13 cellular contexts compared by ENCODE assay signal in the genomic region with DNA sequence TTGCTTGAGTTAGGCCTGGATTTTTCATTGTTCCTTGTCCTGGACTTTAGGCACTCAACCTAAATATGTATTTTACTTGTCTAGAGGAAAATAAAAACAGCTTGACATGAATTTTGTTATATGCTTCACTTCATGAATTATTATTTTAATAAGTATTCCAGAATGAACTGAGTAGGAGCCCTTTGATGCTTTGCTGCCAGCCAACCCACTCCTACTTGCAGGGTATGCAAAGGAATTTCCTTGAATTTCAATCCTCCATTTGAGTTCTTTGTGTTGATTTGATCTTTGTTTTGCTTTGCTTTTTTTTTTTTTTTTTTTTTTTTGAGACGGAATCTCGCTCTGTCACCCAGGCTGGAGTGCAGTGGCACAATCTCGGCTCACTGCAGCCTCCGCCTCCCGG. TPM values are rescaled to one million over a fixed set of nuclear protein-coding genes. Genes with fewer than 3 reads are reported as not detected.
DNase-seq lines count a peak whose midpoint lies in the region; ATAC-seq and TF ChIP-seq lines count a peak whose summit lies in the region.
"Had no signal": no experiment of that assay in that cellular context is flagged by ENCODE, and none has a peak within 500 bp of the region (broad histone marks: within the 10 kb centered on the region; RNA-seq: fewer than 3 reads in every experiment).

No MANE protein-coding gene starts in this region.

- no peak for TF ChIP-seq POLR2A in gastrocnemius medialis (IDR thresholded peaks at IDR 0.05)

- no peaks in the 10 kb centered on the region for H3K9me3 Mint-ChIP-seq in CD4-positive, alpha-beta T cell

- intact Hi-C loops in CD4-positive, alpha-beta T cell (cut with DNase I, micrococcal nuclease) = no loop called here
- intact Hi-C loops in dorsolateral prefrontal cortex (cut with DNase I) = no loop called here
- intact Hi-C loops in gastrocnemius medialis (cut with DNase I; ENCODE audit: low total_unique reads) = no loop called here

- H3K4me1 Mint-ChIP-seq in CD4-positive, alpha-beta T cell (ENCODE audit: low read depth) = peaks cover 87% of the 10 kb centered on the region

- H3K27me3 ChIP-seq in CD4-positive, alpha-beta T cell (ENCODE audit: control insufficient read depth, insufficient read depth, low read length) = no peaks in the 10 kb centered on the region
- H3K27me3 ChIP-seq in KMS-11 (ENCODE audit: insufficient read depth, low read depth) (no peaks in the 10 kb centered on the region), dorsolateral prefrontal cortex (no peaks in the 10 kb centered on the region), gastrocnemius medialis (no peaks in the 10 kb centered on the region), HAP-1 (ENCODE audit: low read depth) (no peaks in the 10 kb centered on the region)

- no peaks in the 10 kb centered on the region for H3K36me3 ChIP-seq in KMS-11 (ENCODE audit: insufficient read depth)
- H3K36me3 ChIP-seq in gastrocnemius medialis = no peaks in the 10 kb centered on the region
- no peaks in the 10 kb centered on the region; the same call in 1 of the 2 replicates for H3K36me3 ChIP-seq in HAP-1 (replicated peaks)

- peak overlapping the region; percentile 57 for H3K4me2 ChIP-seq in KMS-11

- peak overlapping the region; percentile 92 for H3K27ac Mint-ChIP-seq in CD4-positive, alpha-beta T cell
- H3K27ac Mint-ChIP-seq: progenitor cell of endocrine pancreas had no signal

- no peaks in the 10 kb centered on the region for H3K9me3 ChIP-seq in CD4-positive, alpha-beta T cell (ENCODE audit: control insufficient read depth, low read length)
- H3K9me3 ChIP-seq in gastrocnemius medialis (no peaks in the 10 kb centered on the region), HAP-1 (no peaks in the 10 kb centered on the region)

- POLR2A ChIA-PET in CD4-positive, alpha-beta T cell (lab: Charles Lee) = interaction anchor here (1.1 to 6.8 kb wide), 2 partner anchors 13 to 43 kb away, joined by 7 to 75 read pairs; a partner anchor contains a TSS

- peaks cover 79% of the 10 kb centered on the region for H3K79me2 ChIP-seq in KMS-11 (ENCODE audit: insufficient read depth, low read depth)

- H3K9ac ChIP-seq in KMS-11 = no peak overlapping the region; the same call in 1 of the 2 replicates

- CTCF ChIA-PET in CD4-positive, alpha-beta T cell (lab: Charles Lee) = interaction anchor here (1.7 kb wide), 1 partner anchor 9 kb away, joined by 5 read pairs; no protein-coding TSS in a partner anchor

- no peak for DNase-seq in CD4-positive, alpha-beta T cell
- DNase-seq in dorsolateral prefrontal cortex (no peak), gastrocnemius medialis (no peak), HAP-1 (ENCODE audit: low spot score in 2 of 2) (no peak), DMS79 (lab: John Stamatoyannopoulos, UW) (no peak), D341Med (ENCODE audit: low spot score) (no peak)
- DNase-seq in effector CD8-positive, alpha-beta T cell (lab: John Stamatoyannopoulos, UW) = no peak
- DNase-seq: Calu3, NCI-H526 had no signal

- H3K27ac ChIP-seq in CD4-positive, alpha-beta T cell (ENCODE audit: low read depth, low read length) = peak overlapping the region; percentile 24
- peak overlapping the region; percentile 78 for H3K27ac ChIP-seq in KMS-11
- peak overlapping the region in 53 of 59 donors; percentile 5 to 99 (median 88) for H3K27ac ChIP-seq in dorsolateral prefrontal cortex
- H3K27ac ChIP-seq in gastrocnemius medialis = peak overlapping the region; percentile 95 to 99 (median 97)
- H3K27ac ChIP-seq: RWPE1 had no signal

- H4K20me1 ChIP-seq in KMS-11 (ENCODE audit: insufficient read depth) = no peaks in the 10 kb centered on the region

- no peaks in the 10 kb centered on the region for H3K27me3 Mint-ChIP-seq in CD4-positive, alpha-beta T cell
- H3K27me3 Mint-ChIP-seq: progenitor cell of endocrine pancreas had no signal

- H3K4me3 ChIP-seq in KMS-11 (IDR thresholded peaks at IDR 0.05; ENCODE audit: insufficient read depth, low read depth, low read length) (no peak overlapping the region), dorsolateral prefrontal cortex (no peak overlapping the region), gastrocnemius medialis (no peak overlapping the region), HAP-1 (no peak overlapping the region)
- H3K4me3 ChIP-seq: lung had no signal

- no peak for TF ChIP-seq CTCF in CD4-positive, alpha-beta T cell (IDR thresholded peaks at IDR 0.05)
- TF ChIP-seq CTCF in KMS-11 (conservative IDR thresholded peaks at IDR 0.05; ENCODE audit: low read depth, low read length) = no peak
- TF ChIP-seq CTCF in dorsolateral prefrontal cortex (IDR thresholded peaks at IDR 0.05 in 54 of 56, conservative IDR thresholded peaks at IDR 0.05 in 2 of 56; ENCODE audit: low read depth in 1 of 56, partially characterized antibody in 56 of 56) = no peak
- no peak for TF ChIP-seq CTCF in gastrocnemius medialis (IDR thresholded peaks at IDR 0.05 in 4 of 5, conservative IDR thresholded peaks at IDR 0.05 in 1 of 5)

- H3K4me1 ChIP-seq in KMS-11 (ENCODE audit: low read depth, poor library complexity, severe bottlenecking) (peaks cover 91% of the 10 kb centered on the region), gastrocnemius medialis (peaks cover 72 to 79% of the 10 kb centered on the region in 2 donors), HAP-1 (peaks cover 7% of the 10 kb centered on the region)

- peak overlapping the region; percentile 7 for H3K4me3 Mint-ChIP-seq in CD4-positive, alpha-beta T cell

- in situ Hi-C loops in gastrocnemius medialis (cut with MboI; ENCODE audit: low sequenced_read_pairs in 4 of 4) (no loop called here), HAP-1 (cut with MboI; ENCODE audit: low sequenced_read_pairs) (no loop called here)

- no peak overlapping the region for H2AFZ ChIP-seq in KMS-11 (ENCODE audit: low read depth)

- no peak for ATAC-seq in CD4-positive, alpha-beta T cell (ENCODE audit: poor library complexity)
- no peak for ATAC-seq in gastrocnemius medialis

- peaks cover 60% of the 10 kb centered on the region for H3K36me3 Mint-ChIP-seq in CD4-positive, alpha-beta T cell (ENCODE audit: low read depth)

RNA-seq across cellular contexts. Expression of a gene that starts 11.6 kb away (rescaled TPM):
- total RNA-seq in CD4-positive, alpha-beta T cell = 10 to 100 TPM; 58.0 to 65.2 TPM
- total RNA-seq in dorsolateral prefrontal cortex (100 to 1,000 TPM in 113 of 120 experiments, 10 to 100 TPM in 7; 51.3 to 182 (median 139) TPM), gastrocnemius medialis (100 to 1,000 TPM; 108 to 181 (median 145) TPM)

RNA-seq across cellular contexts. Expression of a gene that starts 16.1 kb away (rescaled TPM):
- 10 to 100 TPM; 33.4 to 43.9 TPM for total RNA-seq in CD4-positive, alpha-beta T cell
- 10 to 100 TPM; 45.9 to 99.3 (median 65.9) TPM for total RNA-seq in dorsolateral prefrontal cortex
- total RNA-seq in gastrocnemius medialis = 10 to 100 TPM; 29.3 to 42.2 (median 36.0) TPM

RNA-seq across cellular contexts. Expression of a gene that starts 26.1 kb away (rescaled TPM):
- total RNA-seq in CD4-positive, alpha-beta T cell = not detected
- total RNA-seq in dorsolateral prefrontal cortex (1 to 10 TPM in 7 of 120 experiments, under 1 TPM in 106, not detected in 7; 0.13 to 1.2 (median 0.44) TPM), gastrocnemius medialis (100 to 1,000 TPM in 3 of 4 donors, 10 to 100 TPM in 1; 31.0 to 194 (median 113) TPM)
- total RNA-seq: Calu3, progenitor cell of endocrine pancreas had no signal

RNA-seq across cellular contexts. Expression of a gene that starts 44.2 kb away (rescaled TPM):
- total RNA-seq in CD4-positive, alpha-beta T cell = 100 to 1,000 TPM in 1 of 2 experiments, 10 to 100 TPM in 1; 89.0 to 101 TPM
- total RNA-seq in dorsolateral prefrontal cortex (10 to 100 TPM; 26.4 to 42.8 (median 33.8) TPM), gastrocnemius medialis (10 to 100 TPM; 27.0 to 49.6 (median 33.5) TPM)

Comparison
In these comparisons a context has a peak if more than half of its experiments do, and no peak if none do; other contexts are left out.
1. H3K27ac ChIP-seq: peak in every context shown above with its lines; median percentile 97 in gastrocnemius medialis; 88 in dorsolateral prefrontal cortex; 78 in KMS-11; 24 in CD4-positive, alpha-beta T cell.
2. RNA of a gene that starts 26.1 kb away (total RNA-seq): 31.0 to 194 TPM in gastrocnemius medialis; 0.13 to 1.2 TPM in dorsolateral prefrontal cortex and not detected in CD4-positive, alpha-beta T cell; every median in the first group is over 10 times any median in the second.